17 cellular contexts compared by ENCODE assay signal in the genomic region with DNA sequence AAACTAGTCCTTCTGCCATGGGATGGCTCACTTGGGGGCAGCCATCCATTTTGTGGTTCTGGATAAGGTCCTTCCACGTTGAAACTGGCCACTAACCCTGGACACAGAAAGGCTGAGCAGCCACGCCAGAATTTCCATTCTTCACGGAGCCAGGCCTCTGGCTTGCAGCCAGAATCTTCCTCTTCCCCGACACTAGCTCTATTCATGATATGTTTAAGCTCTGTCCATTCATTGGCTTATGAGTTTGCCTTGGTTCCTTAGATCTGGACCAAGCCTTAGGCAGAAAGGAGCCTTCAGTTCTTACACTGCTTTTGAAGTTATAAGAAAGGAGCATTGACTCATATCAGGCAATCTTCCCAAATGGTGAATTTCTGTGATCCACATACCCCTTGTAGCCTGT.
DNase-seq lines count a peak whose midpoint lies in the region; ATAC-seq, FAIRE-seq and TF ChIP-seq lines count a peak whose summit lies in the region.
"Had no signal": no experiment of that assay in that cellular context is flagged by ENCODE, and none has a peak within 500 bp of the region (broad histone marks: within the 10 kb centered on the region; RNA-seq: fewer than 3 reads in every experiment).

No MANE protein-coding gene starts in this region.

- in situ Hi-C loops in K562 (cut with MboI), result no loop called here

- POLR2A ChIA-PET in K562 (lab: Yijun Ruan, JAX) (interaction anchor here (0.6 kb wide), 1 partner anchor 18 kb away, joined by 3 read pairs; no protein-coding TSS in a partner anchor), T-cell (lab: Charles Lee) (no interaction called here)

- H3K9me3 ChIP-seq in K562 (replicated peaks; ENCODE audit: control insufficient read depth, insufficient read depth, low read depth, low read length), result no peaks in the 10 kb centered on the region

- peaks cover 8 to 15% of the 10 kb centered on the region in 2 donors for H3K27me3 Mint-ChIP-seq in T-cell

- DNase-seq in COLO829 (ENCODE audit: low spot score) (peak; percentile 86), K562 (ENCODE audit: extremely low read depth in 1 of 4, low spot score in 3 of 4) (no peak), inferior parietal cortex (ENCODE audit: extremely low spot score) (peak; percentile 23), superior temporal gyrus (ENCODE audit: extremely low spot score) (peak; percentile 52), NCI-H446 treated with DMSO at 0.1 percent for 48 hours (lab: John Stamatoyannopoulos, UW) (no peak), DMS153 (lab: John Stamatoyannopoulos, UW) (no peak), T-cell (no peak)
- DNase-seq: ACHN; CD4-positive, alpha-beta T cell; DND-41; GDM1; GM23248 had no signal

- TF ChIP-seq CTCF in K562 (IDR thresholded peaks at IDR 0.05 in 2 of 3, conservative IDR thresholded peaks at IDR 0.05 in 1 of 3; ENCODE audit: insufficient read depth in 2 of 3, low read depth in 1 of 3, low read length in 3 of 3), result no peak

- no peaks in the 10 kb centered on the region for H3K9me1 ChIP-seq in K562 (ENCODE audit: control insufficient read depth, insufficient read depth, low read length)

- no peak for TF ChIP-seq POLR2A in K562 (conservative IDR thresholded peaks at IDR 0.05)

- CTCF ChIA-PET in K562 (lab: Yijun Ruan, JAX; ENCODE audit: low intra/inter-chr PET ratio), result no interaction called here
- CTCF ChIA-PET in T-cell (lab: Charles Lee), result interaction anchor here in 1 of 2 donors (0.7 kb wide), 1 partner anchor 13 kb away, joined by 4 read pairs; no protein-coding TSS in a partner anchor

- H3K9me3 Mint-ChIP-seq in T-cell, result peaks cover 0 to 24% (median 9%) of the 10 kb centered on the region in 3 donors

- intact Hi-C loops in K562 (cut with micrococcal nuclease), result no loop called here

- TF ChIP-seq EP300 in K562 (IDR thresholded peaks at IDR 0.05; ENCODE audit: low read length), result no peak

- H3K4me1 Mint-ChIP-seq in T-cell, result no peaks in the 10 kb centered on the region
- H3K4me1 Mint-ChIP-seq: B cell had no signal

- no peak overlapping the region for H3K9ac ChIP-seq in K562 (ENCODE audit: insufficient read depth in 1 of 2, low read depth in 2 of 2, low read length in 2 of 2)
- H3K9ac ChIP-seq: GM23248 had no signal

- H3K36me3 ChIP-seq in K562 (ENCODE audit: control insufficient read depth, insufficient read depth, low read length), result no peaks in the 10 kb centered on the region

- H3K4me1 ChIP-seq in K562 (replicated peaks in 1 of 2; ENCODE audit: control insufficient read depth in 2 of 2, insufficient read depth in 2 of 2, low read length in 2 of 2), result no peaks in the 10 kb centered on the region

- no peak for ATAC-seq in K562
- no peak for ATAC-seq in T-cell (replicated peaks in 1 of 4)
- ATAC-seq: HCT116 had no signal

- no peak overlapping the region for H3K4me3 Mint-ChIP-seq in T-cell
- H3K4me3 Mint-ChIP-seq: B cell; CD4-positive, alpha-beta T cell had no signal

- no peak for TF ChIP-seq RAD21 in K562 (CRISPR knock-in tag; conservative IDR thresholded peaks at IDR 0.05 in 1 of 2, IDR thresholded peaks at IDR 0.05 in 1 of 2)

- H3K79me2 ChIP-seq in K562 (ENCODE audit: control insufficient read depth, insufficient read depth, low read length), result no peaks in the 10 kb centered on the region

- H3K4me3 ChIP-seq in K562, result no peak overlapping the region
- H3K4me3 ChIP-seq: GM23248 had no signal

- WGBS in K562 (ENCODE audit: insufficient coverage, low coverage, missing lambda C conversion rate), result 3% methylated on average over 4 of the region's 4 CpGs

- H3K4me2 ChIP-seq in K562 (ENCODE audit: insufficient read depth, low read length), result no peak overlapping the region

- no peak overlapping the region for H2AFZ ChIP-seq in K562 (ENCODE audit: low read depth, low read length)
- H2AFZ ChIP-seq: GM23248 had no signal

- H3K27ac Mint-ChIP-seq in T-cell, result no peak overlapping the region
- H3K27ac Mint-ChIP-seq: B cell; CD4-positive, alpha-beta T cell had no signal

- no peaks in the 10 kb centered on the region for H3K27me3 ChIP-seq in K562 (ENCODE audit: control insufficient read depth in 2 of 2, insufficient read depth in 2 of 2, low read length in 2 of 2)

- FAIRE-seq in K562 (lab: Jason Lieb, UNC), result no peak
- FAIRE-seq: D721Med, H54 had no signal

- H4K20me1 ChIP-seq in K562 (replicated peaks; ENCODE audit: control insufficient read depth, insufficient read depth, low read length), result no peaks in the 10 kb centered on the region; the same call in 1 of the 2 replicates

- H3K27ac ChIP-seq in K562 (ENCODE audit: extremely low read depth, low read depth, low read length), result no peak overlapping the region
- H3K27ac ChIP-seq: GM23248, HL-60 had no signal

- H3K36me3 Mint-ChIP-seq in T-cell, result no peaks in the 10 kb centered on the region

- BruUV-seq in K562 (replicated peaks; lab: Mats Ljungman, UMichigan), result no TSS peak

TF ChIP-seq in K562, 482 proteins besides CTCF, POLR2A, EP300 and RAD21:
- peak; percentile 21; the same call in 1 of the 2 replicates for TF ChIP-seq NFIC (IDR thresholded peaks at IDR 0.05)
- TF ChIP-seq POU5F1 (IDR thresholded peaks at IDR 0.05; ENCODE audit: borderline replicate concordance, low read depth, low read length, partially characterized antibody), result no peak
- no peak for TF ChIP-seq L3MBTL2 (IDR thresholded peaks at IDR 0.05)
- TF ChIP-seq ZNF764 (CRISPR knock-in tag; IDR thresholded peaks at IDR 0.05; ENCODE audit: low read depth), result no peak
- no peak for TF ChIP-seq ZBED1 (IDR thresholded peaks at IDR 0.05)

Comparison
In these comparisons a context has a peak if more than half of its experiments do, and no peak if none do; other contexts are left out.
1. DNase-seq: peak in COLO829 (single experiment), inferior parietal cortex (single experiment) and superior temporal gyrus (single experiment); none in K562 (0 of 4), NCI-H446 treated with DMSO at 0.1 percent for 48 hours (single experiment), DMS153 (single experiment) and T-cell (0 of 34).